Comparison of ENCODE assay signal across 9 cellular contexts in the genomic region with DNA sequence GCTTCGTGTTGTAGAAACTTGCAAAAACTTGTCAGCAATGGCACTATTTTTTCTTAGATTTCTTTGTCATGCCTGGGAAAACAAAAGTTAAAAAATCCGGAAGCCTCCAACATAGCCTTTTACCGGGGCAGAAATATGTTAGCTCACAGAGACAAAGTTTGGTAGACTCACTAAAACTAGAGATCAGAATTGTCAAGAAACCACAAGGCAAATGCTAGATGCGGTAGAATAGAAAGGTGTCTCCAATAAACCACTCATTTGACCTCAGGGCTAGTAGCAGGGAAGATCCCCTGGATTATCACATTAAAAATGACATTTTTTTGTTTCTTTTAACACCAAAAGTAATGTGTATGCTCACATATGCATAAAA. TPM values are rescaled to one million over a fixed set of nuclear protein-coding genes. Genes with fewer than 3 reads are reported as not detected.
A peak's percentile ranks its signal among the peaks of the same experiment; 100 is the strongest.
DNase-seq lines count a peak whose midpoint lies in the region; ATAC-seq, FAIRE-seq and TF ChIP-seq lines count a peak whose summit lies in the region.
"Had no signal": no experiment of that assay in that cellular context is flagged by ENCODE, and none has a peak within 500 bp of the region (broad histone marks: within the 10 kb centered on the region; RNA-seq: fewer than 3 reads in every experiment).

No MANE protein-coding gene starts in this region.

- DNase-seq in activated T-cell treated with anti-CD3 and anti-CD28 coated beads, Interleukin-2, amount 50 U/mL, for 24 hours: no peak
- DNase-seq in activated T-cell treated with anti-CD3 and anti-CD28 coated beads, Interleukin-2, amount 50 U/mL, for 1 hour: no peak
- DNase-seq in activated T-helper 2 cell treated with anti-CD3 and anti-CD28 coated beads, Interferon-gamma antibody, Interleukin-2, Interleukin-4, amounts not matched to agents 10 μg/mL and 5 μg/mL and 100 μg/mL, durations not matched to agents 14 hours and 24 hours and 36 hours (ENCODE audit: low spot score): no peak
- DNase-seq in keratinocyte (ENCODE audit: low read depth, low spot score) (no peak), thyroid gland (no peak), dedifferentiated amniotic fluid mesenchymal stem cell (ENCODE audit: extremely low spot score) (no peak), LoVo (ENCODE audit: low spot score) (no peak)
- DNase-seq: C1 segment of cervical spinal cord had no signal

- no peaks in the 10 kb centered on the region for H3K9me1 ChIP-seq in keratinocyte (ENCODE audit: control insufficient read depth, extremely low read depth, insufficient read depth, low read length)

- peaks cover 2% of the 10 kb centered on the region for H3K9me3 Mint-ChIP-seq in activated T-cell treated with anti-CD3 and anti-CD28 coated beads, Interleukin-2, amount 50 U/mL, for 24 hours
- peaks cover 1% of the 10 kb centered on the region for H3K9me3 Mint-ChIP-seq in activated T-helper 2 cell treated with anti-CD3 and anti-CD28 coated beads, Interferon-gamma antibody, Interleukin-2, Interleukin-4, amounts not matched to agents 10 μg/mL and 5 μg/mL and 100 μg/mL, durations not matched to agents 14 hours and 24 hours and 36 hours

- no peaks in the 10 kb centered on the region for H3K27me3 Mint-ChIP-seq in activated T-cell treated with anti-CD3 and anti-CD28 coated beads, Interleukin-2, amount 50 U/mL, for 24 hours
- H3K27me3 Mint-ChIP-seq in activated T-helper 2 cell treated with anti-CD3 and anti-CD28 coated beads, Interferon-gamma antibody, Interleukin-2, Interleukin-4, amounts not matched to agents 10 μg/mL and 5 μg/mL and 100 μg/mL, durations not matched to agents 14 hours and 24 hours and 36 hours (ENCODE audit: low read depth): no peaks in the 10 kb centered on the region

- no peaks in the 10 kb centered on the region for H4K20me1 ChIP-seq in keratinocyte (ENCODE audit: control insufficient read depth, extremely low read depth, insufficient read depth, low read length)

- no peak for FAIRE-seq in keratinocyte (lab: Jason Lieb, UNC)

- H3K4me2 ChIP-seq in keratinocyte (ENCODE audit: control insufficient read depth, extremely low read depth, insufficient read depth, low read depth, low read length): peak overlapping the region; percentile 90

- peak overlapping the region; percentile 85 for H3K4me3 Mint-ChIP-seq in activated T-cell treated with anti-CD3 and anti-CD28 coated beads, Interleukin-2, amount 50 U/mL, for 24 hours
- H3K4me3 Mint-ChIP-seq in activated T-helper 2 cell treated with anti-CD3 and anti-CD28 coated beads, Interferon-gamma antibody, Interleukin-2, Interleukin-4, amounts not matched to agents 10 μg/mL and 5 μg/mL and 100 μg/mL, durations not matched to agents 14 hours and 24 hours and 36 hours (ENCODE audit: low read depth): peak overlapping the region; percentile 96

- H3K4me3 ChIP-seq in keratinocyte (ENCODE audit: control insufficient read depth in 2 of 3, extremely low read depth in 1 of 3, insufficient read depth in 2 of 3, low read depth in 1 of 3, low read length in 3 of 3) (peak overlapping the region; percentile 41 to 86 (median 69)), thyroid gland (replicated peaks in 1 of 3) (peak overlapping the region in 2 of 3 donors; percentile 35 to 51)

- TF ChIP-seq CTCF in keratinocyte (optimal IDR thresholded peaks at IDR 0.05 in 1 of 3, IDR thresholded peaks at IDR 0.05 in 1 of 3, conservative IDR thresholded peaks at IDR 0.05 in 1 of 3; ENCODE audit: extremely low read depth in 1 of 3, insufficient read depth in 2 of 3, low read length in 3 of 3): no peak
- no peak for TF ChIP-seq CTCF in thyroid gland (IDR thresholded peaks at IDR 0.05)

- peak overlapping the region; percentile 72 for H3K27ac Mint-ChIP-seq in activated T-cell treated with anti-CD3 and anti-CD28 coated beads, Interleukin-2, amount 50 U/mL, for 24 hours
- peak overlapping the region; percentile 90 for H3K27ac Mint-ChIP-seq in activated T-helper 2 cell treated with anti-CD3 and anti-CD28 coated beads, Interferon-gamma antibody, Interleukin-2, Interleukin-4, amounts not matched to agents 10 μg/mL and 5 μg/mL and 100 μg/mL, durations not matched to agents 14 hours and 24 hours and 36 hours

- H3K9me3 ChIP-seq in keratinocyte (ENCODE audit: control insufficient read depth, low read depth, low read length) (no peaks in the 10 kb centered on the region), thyroid gland (no peaks in the 10 kb centered on the region)

- dilution Hi-C loops in keratinocyte (cut with MboI; ENCODE audit: extremely low pct_ligation_motif_present, low sequenced_read_pairs): no loop called here

- H3K9ac ChIP-seq in keratinocyte (ENCODE audit: control insufficient read depth, extremely low read depth, insufficient read depth, low read length): peak overlapping the region; percentile 75

- peaks cover 68% of the 10 kb centered on the region for H3K4me1 Mint-ChIP-seq in activated T-cell treated with anti-CD3 and anti-CD28 coated beads, Interleukin-2, amount 50 U/mL, for 24 hours (ENCODE audit: low read depth)
- H3K4me1 Mint-ChIP-seq in activated T-helper 2 cell treated with anti-CD3 and anti-CD28 coated beads, Interferon-gamma antibody, Interleukin-2, Interleukin-4, amounts not matched to agents 10 μg/mL and 5 μg/mL and 100 μg/mL, durations not matched to agents 14 hours and 24 hours and 36 hours (ENCODE audit: low read depth): peaks cover 45% of the 10 kb centered on the region

- peak overlapping the region; percentile 95 for H2AFZ ChIP-seq in keratinocyte (ENCODE audit: control insufficient read depth, low read length)

- H3K27me3 ChIP-seq in keratinocyte (ENCODE audit: control insufficient read depth, extremely low read depth, insufficient read depth, low read length): no peaks in the 10 kb centered on the region
- no peaks in the 10 kb centered on the region for H3K27me3 ChIP-seq in thyroid gland

- H3K27ac ChIP-seq in keratinocyte (ENCODE audit: control insufficient read depth, insufficient read depth, low read length) (peak overlapping the region; percentile 65), thyroid gland (peak overlapping the region; percentile 17 to 63 (median 54))

- peaks cover 31% of the 10 kb centered on the region for H3K36me3 Mint-ChIP-seq in activated T-cell treated with anti-CD3 and anti-CD28 coated beads, Interleukin-2, amount 50 U/mL, for 24 hours (ENCODE audit: low read depth)
- peaks cover 35% of the 10 kb centered on the region for H3K36me3 Mint-ChIP-seq in activated T-helper 2 cell treated with anti-CD3 and anti-CD28 coated beads, Interferon-gamma antibody, Interleukin-2, Interleukin-4, amounts not matched to agents 10 μg/mL and 5 μg/mL and 100 μg/mL, durations not matched to agents 14 hours and 24 hours and 36 hours (ENCODE audit: low read depth)

- intact Hi-C loops in activated T-helper 2 cell treated with anti-CD3 and anti-CD28 coated beads, Interferon-gamma antibody, Interleukin-2, Interleukin-4, amounts not matched to agents 10 μg/mL and 5 μg/mL and 100 μg/mL, durations not matched to agents 14 hours and 24 hours and 36 hours (cut with micrococcal nuclease): loop anchor here (1.0 to 10.0 kb wide), 8 partner anchors 11 to 599 kb away; a partner anchor contains a TSS
- intact Hi-C loops in thyroid gland (cut with DNase I): loop anchor here (2.0 kb wide), 1 partner anchor 47 kb away; no protein-coding TSS in a partner anchor

- H3K79me2 ChIP-seq in keratinocyte (ENCODE audit: control insufficient read depth, insufficient read depth, low read length): peaks cover 2% of the 10 kb centered on the region

- no peak for TF ChIP-seq POLR2A in thyroid gland (IDR thresholded peaks at IDR 0.05)

- WGBS in thyroid gland, 2 donors: 28 to 42% methylated on average over 4 of the region's 4 CpGs

- no peak for ATAC-seq in GM19452 (IDR thresholded peaks at IDR 0.05; ENCODE audit: unreplicated experiment)

- H3K4me1 ChIP-seq in keratinocyte (ENCODE audit: control insufficient read depth, extremely low read depth, insufficient read depth, low read length) (no peaks in the 10 kb centered on the region), thyroid gland (peaks cover 12 to 16% of the 10 kb centered on the region in 2 donors)

- no peaks in the 10 kb centered on the region for H3K36me3 ChIP-seq in keratinocyte (ENCODE audit: control insufficient read depth in 2 of 2, extremely low read depth in 1 of 2, insufficient read depth in 2 of 2, low read length in 2 of 2)
- H3K36me3 ChIP-seq in thyroid gland: no peaks in the 10 kb centered on the region

RNA-seq across cellular contexts. Expression of a gene that starts 0.4 kb away (rescaled TPM):
- total RNA-seq in activated T-helper 2 cell treated with anti-CD3 and anti-CD28 coated beads, Interferon-gamma antibody, Interleukin-2, Interleukin-4, amounts not matched to agents 10 μg/mL and 5 μg/mL and 100 μg/mL, durations not matched to agents 14 hours and 24 hours and 36 hours: 14.3 and 17.3 TPM in 2 replicates
- polyA plus RNA-seq in keratinocyte: 5.0 to 7.1 TPM (median 6.6 TPM) in 3 replicates
- 2.4 TPM for polyA plus RNA-seq in keratinocyte (2011; ENCODE audit: low read depth)
- 3.2 and 5.9 TPM in 2 replicates for polyA plus RNA-seq in keratinocyte (2011; cell fraction: cytosol; rRNA removed)
- polyA plus RNA-seq in keratinocyte (2011; cell fraction: nucleus; rRNA removed): 9.4 and 10.9 TPM in 2 replicates
- polyA plus RNA-seq in keratinocyte (2012; ENCODE audit: low replicate concordance): 2.5 and 3.0 TPM in 2 replicates
- 3.6 to 13.8 TPM (median 13.0 TPM) in 3 replicates for polyA minus RNA-seq in keratinocyte
- 5.6 TPM for polyA minus RNA-seq in keratinocyte (2011; cell fraction: cytosol; rRNA and poly(A)+ RNA removed)
- polyA minus RNA-seq in keratinocyte (2011; cell fraction: nucleus; rRNA and poly(A)+ RNA removed): 6.8 and 12.0 TPM in 2 replicates
- total RNA-seq in thyroid gland: 10 to 100 TPM; 12.4 to 23.0 (median 20.0) TPM
